In the genomic region with DNA sequence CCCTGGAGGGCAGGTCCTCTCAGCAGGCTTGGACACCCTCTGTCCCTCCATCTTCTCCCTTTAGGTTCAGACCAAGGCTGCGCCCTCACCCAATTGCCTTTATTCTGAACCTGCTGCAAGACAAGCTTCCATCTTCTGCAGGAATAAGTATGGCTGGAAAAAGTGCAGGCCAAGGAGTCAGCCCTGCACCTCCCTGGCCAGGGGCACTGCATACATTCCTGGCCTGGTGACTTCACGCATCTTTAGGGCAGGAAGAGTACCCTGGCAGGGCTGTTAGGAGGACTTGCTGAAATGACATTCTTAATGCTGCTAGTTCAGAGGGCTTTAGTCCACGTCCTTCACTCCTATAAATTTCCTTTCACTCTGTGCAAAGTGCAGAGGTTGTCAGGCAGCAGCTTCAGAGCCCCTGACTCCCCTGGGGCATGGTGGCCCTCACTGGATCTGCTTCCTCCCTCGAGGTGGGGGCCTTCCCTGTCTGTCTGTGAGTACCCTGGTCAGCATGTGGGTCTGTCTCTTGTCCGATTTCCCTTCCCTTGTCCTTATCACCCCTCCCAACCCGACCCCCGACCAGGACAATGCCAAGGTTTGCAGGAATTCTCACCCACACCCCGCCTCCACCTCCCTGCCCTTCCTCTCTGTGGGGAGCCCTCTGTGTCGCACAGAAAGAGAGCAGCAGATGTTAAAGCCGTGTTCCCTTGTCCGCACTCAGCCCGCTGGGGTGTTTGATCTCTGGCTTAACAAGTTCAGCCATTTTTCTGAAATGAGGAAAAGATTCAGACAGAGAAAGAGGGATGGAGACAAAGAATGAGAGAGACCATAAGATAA, we compare ENCODE assay signal across 1 cellular context.
TF ChIP-seq lines count a peak whose summit lies in the region.

No MANE protein-coding gene starts in this region.

TF ChIP-seq in neural cell, 6 proteins besides CTCF, POLR2A, EP300 and RAD21:
- TF ChIP-seq, protein P1, sequence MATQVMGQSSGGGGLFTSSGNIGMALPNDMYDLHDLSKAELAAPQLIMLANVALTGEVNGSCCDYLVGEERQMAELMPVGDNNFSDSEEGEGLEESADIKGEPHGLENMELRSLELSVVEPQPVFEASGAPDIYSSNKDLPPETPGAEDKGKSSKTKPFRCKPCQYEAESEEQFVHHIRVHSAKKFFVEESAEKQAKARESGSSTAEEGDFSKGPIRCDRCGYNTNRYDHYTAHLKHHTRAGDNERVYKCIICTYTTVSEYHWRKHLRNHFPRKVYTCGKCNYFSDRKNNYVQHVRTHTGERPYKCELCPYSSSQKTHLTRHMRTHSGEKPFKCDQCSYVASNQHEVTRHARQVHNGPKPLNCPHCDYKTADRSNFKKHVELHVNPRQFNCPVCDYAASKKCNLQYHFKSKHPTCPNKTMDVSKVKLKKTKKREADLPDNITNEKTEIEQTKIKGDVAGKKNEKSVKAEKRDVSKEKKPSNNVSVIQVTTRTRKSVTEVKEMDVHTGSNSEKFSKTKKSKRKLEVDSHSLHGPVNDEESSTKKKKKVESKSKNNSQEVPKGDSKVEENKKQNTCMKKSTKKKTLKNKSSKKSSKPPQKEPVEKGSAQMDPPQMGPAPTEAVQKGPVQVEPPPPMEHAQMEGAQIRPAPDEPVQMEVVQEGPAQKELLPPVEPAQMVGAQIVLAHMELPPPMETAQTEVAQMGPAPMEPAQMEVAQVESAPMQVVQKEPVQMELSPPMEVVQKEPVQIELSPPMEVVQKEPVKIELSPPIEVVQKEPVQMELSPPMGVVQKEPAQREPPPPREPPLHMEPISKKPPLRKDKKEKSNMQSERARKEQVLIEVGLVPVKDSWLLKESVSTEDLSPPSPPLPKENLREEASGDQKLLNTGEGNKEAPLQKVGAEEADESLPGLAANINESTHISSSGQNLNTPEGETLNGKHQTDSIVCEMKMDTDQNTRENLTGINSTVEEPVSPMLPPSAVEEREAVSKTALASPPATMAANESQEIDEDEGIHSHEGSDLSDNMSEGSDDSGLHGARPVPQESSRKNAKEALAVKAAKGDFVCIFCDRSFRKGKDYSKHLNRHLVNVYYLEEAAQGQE (IDR thresholded peaks at IDR 0.05; ENCODE audit: borderline replicate concordance) = no peak
- TF ChIP-seq SMC3 (conservative IDR thresholded peaks at IDR 0.05; ENCODE audit: poor library complexity) (no peak), POLR2AphosphoS5 (IDR thresholded peaks at IDR 0.05) (peak; percentile 15), TAF1 (IDR thresholded peaks at IDR 0.05; ENCODE audit: low read depth) (peak; percentile 43), EZH2 (IDR thresholded peaks at IDR 0.05; ENCODE audit: borderline replicate concordance, insufficient read depth, low read length, poor library complexity, severe bottlenecking) (no peak), MXI1 (conservative IDR thresholded peaks at IDR 0.05; ENCODE audit: poor library complexity, severe bottlenecking) (no peak)
